ENCODE assay signal across 18 cellular contexts in the genomic region with DNA sequence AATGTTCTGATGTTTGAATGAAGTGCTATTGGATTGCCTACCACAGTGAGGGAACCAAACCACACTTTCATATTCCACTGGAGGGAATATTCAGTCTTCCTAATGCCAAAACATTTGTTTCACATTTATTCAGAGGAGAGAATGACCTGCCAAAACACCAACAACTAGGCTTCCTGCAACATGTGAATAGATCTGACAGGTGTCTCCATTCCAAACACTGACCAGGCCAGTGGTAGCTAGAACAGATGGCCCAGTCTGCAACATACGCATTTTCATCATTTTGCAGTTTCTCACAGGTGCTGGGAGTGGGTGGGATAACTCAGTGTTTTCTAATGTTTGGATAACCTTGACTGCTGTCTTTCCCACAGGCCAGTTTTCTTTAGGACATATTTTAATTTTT.
"Had no signal": no experiment of that assay in that cellular context is flagged by ENCODE, and none has a peak within 500 bp of the region (broad histone marks: within the 10 kb centered on the region; RNA-seq: fewer than 3 reads in every experiment).

No MANE protein-coding gene starts in this region.

- DNase-seq: activated CD4-positive, alpha-beta memory T cell treated with anti-CD3 and anti-CD28 coated beads for 36 hours; activated CD4-positive, alpha-beta T cell treated with anti-CD3 and anti-CD28 coated beads, Interleukin-2, amount 10 ng/mL, durations not matched to agents 7 days and 5 days; activated CD4-positive, CD25-positive, alpha-beta regulatory T cell; activated CD8-positive, alpha-beta memory T cell treated with anti-CD3 and anti-CD28 coated beads for 24 hours; activated gamma-delta T cell; activated naive CD4-positive, alpha-beta T cell treated with anti-CD3 and anti-CD28 coated beads for 36 hours; activated T-cell treated with anti-CD3 and anti-CD28 coated beads, Interleukin-2, amount 50 U/mL, for 4 hours; colonic mucosa; Karpas-422; MM.1S; NCI-H1436; NCI-H187 treated with DMSO at 0.1 percent for 48 hours; NCI-H2081 treated with DMSO at 0.1 percent for 48 hours; NCI-H446; NCI-H82; Peyer's patch; SHP77; T-helper 1 cell had no signal
